In the genomic region with DNA sequence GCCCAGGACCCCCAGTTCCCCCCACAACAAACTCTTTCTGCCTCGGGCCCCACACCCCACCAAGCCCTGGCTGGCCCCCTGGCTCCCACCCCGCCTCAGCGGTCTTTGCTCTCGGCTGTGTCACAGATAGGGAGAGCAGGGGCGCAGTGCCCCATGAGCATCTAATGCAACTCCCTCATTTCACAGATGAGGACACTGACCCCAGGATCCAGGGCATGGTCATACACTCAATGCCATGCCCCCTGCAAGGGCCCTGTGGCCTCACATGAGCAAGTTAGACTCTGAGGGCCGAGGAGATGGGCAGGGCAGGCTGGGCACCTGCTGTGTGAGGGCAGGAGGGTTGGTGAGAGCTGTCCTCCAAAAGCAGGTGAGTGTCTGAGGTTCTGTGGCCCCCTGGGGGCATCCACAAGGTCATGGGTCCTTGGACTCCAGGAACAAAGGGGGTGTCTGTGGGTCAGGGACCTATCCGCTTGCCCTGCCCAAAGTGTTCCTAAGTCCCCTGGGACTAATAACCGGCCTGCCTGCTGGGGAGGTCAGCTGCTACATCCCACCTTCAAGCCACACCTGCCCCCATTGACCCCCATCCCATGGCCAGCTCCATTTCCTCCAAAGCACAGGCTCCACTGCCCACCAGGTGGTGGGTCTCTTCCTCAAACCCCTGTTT, we compare ENCODE assay signal across 2 cellular contexts.
TF ChIP-seq lines count a peak whose summit lies in the region.

No MANE protein-coding gene starts in this region.

TF ChIP-seq in HepG2, 621 proteins besides CTCF, POLR2A, EP300 and RAD21 (continues in another document):
- peak; percentile 64 for TF ChIP-seq RBM22 (optimal IDR thresholded peaks at IDR 0.05; ENCODE audit: low read length)
- TF ChIP-seq THAP9 (CRISPR knock-in tag; IDR thresholded peaks at IDR 0.05; ENCODE audit: borderline replicate concordance), result no peak
- 0 out of 2 replicates have a peak, but pooled peaks have one; percentile 3 for TF ChIP-seq SAP130 (CRISPR knock-in tag; IDR thresholded peaks at IDR 0.05; ENCODE audit: low read depth)
- no peak for TF ChIP-seq ATAD3A (CRISPR knock-in tag; IDR thresholded peaks at IDR 0.05)
- TF ChIP-seq SRY (CRISPR knock-in tag; IDR thresholded peaks at IDR 0.05), result no peak
- no peak for TF ChIP-seq HNRNPK (IDR thresholded peaks at IDR 0.05; ENCODE audit: low read depth, low read length, poor library complexity, severe bottlenecking)
- TF ChIP-seq ZSCAN25 (CRISPR knock-in tag; IDR thresholded peaks at IDR 0.05), result 0 out of 2 replicates have a peak, but pooled peaks have one; percentile 53
- TF ChIP-seq, protein P1, sequence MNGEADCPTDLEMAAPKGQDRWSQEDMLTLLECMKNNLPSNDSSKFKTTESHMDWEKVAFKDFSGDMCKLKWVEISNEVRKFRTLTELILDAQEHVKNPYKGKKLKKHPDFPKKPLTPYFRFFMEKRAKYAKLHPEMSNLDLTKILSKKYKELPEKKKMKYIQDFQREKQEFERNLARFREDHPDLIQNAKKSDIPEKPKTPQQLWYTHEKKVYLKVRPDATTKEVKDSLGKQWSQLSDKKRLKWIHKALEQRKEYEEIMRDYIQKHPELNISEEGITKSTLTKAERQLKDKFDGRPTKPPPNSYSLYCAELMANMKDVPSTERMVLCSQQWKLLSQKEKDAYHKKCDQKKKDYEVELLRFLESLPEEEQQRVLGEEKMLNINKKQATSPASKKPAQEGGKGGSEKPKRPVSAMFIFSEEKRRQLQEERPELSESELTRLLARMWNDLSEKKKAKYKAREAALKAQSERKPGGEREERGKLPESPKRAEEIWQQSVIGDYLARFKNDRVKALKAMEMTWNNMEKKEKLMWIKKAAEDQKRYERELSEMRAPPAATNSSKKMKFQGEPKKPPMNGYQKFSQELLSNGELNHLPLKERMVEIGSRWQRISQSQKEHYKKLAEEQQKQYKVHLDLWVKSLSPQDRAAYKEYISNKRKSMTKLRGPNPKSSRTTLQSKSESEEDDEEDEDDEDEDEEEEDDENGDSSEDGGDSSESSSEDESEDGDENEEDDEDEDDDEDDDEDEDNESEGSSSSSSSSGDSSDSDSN (CRISPR knock-in tag; IDR thresholded peaks at IDR 0.05), result no peak; the same call in 1 of the 2 replicates
- TF ChIP-seq ZBTB3 (CRISPR knock-in tag; IDR thresholded peaks at IDR 0.05; ENCODE audit: borderline replicate concordance, low read depth), result no peak
- no peak for TF ChIP-seq ZBTB7A (CRISPR knock-in tag; IDR thresholded peaks at IDR 0.05)
- TF ChIP-seq GPBP1L1 (CRISPR knock-in tag; IDR thresholded peaks at IDR 0.05), result no peak
- peak; percentile 28 for TF ChIP-seq IKZF4 (CRISPR knock-in tag; IDR thresholded peaks at IDR 0.05; ENCODE audit: borderline replicate concordance, low read depth, not compliant biosample characterization)
- no peak for TF ChIP-seq ZNF746 (CRISPR knock-in tag; IDR thresholded peaks at IDR 0.05)
- TF ChIP-seq ZNF878 (CRISPR knock-in tag; IDR thresholded peaks at IDR 0.05), result no peak
- peak; percentile 7; the same call in 1 of the 2 replicates for TF ChIP-seq ZBTB33 (CRISPR knock-in tag; IDR thresholded peaks at IDR 0.05)
- peak; percentile 26; the same call in 1 of the 2 replicates for TF ChIP-seq RXRA (CRISPR knock-in tag; IDR thresholded peaks at IDR 0.05)
- no peak for TF ChIP-seq RAD51 (IDR thresholded peaks at IDR 0.05; ENCODE audit: borderline replicate concordance)
- TF ChIP-seq, protein P2, sequence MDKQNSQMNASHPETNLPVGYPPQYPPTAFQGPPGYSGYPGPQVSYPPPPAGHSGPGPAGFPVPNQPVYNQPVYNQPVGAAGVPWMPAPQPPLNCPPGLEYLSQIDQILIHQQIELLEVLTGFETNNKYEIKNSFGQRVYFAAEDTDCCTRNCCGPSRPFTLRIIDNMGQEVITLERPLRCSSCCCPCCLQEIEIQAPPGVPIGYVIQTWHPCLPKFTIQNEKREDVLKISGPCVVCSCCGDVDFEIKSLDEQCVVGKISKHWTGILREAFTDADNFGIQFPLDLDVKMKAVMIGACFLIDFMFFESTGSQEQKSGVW (CRISPR knock-in tag; IDR thresholded peaks at IDR 0.05; ENCODE audit: borderline replicate concordance), result no peak

TF ChIP-seq in endothelial cell of umbilical vein, 7 proteins besides CTCF, POLR2A, EP300 and RAD21:
- TF ChIP-seq POLR2AphosphoS5 (IDR thresholded peaks at IDR 0.05; ENCODE audit: insufficient read depth, low read depth, low read length), result peak; percentile 13
- TF ChIP-seq EZH2 (IDR thresholded peaks at IDR 0.05; ENCODE audit: borderline replicate concordance, low read depth, low read length, severe bottlenecking), result no peak
